2 cellular contexts compared by ENCODE assay signal in the genomic region with DNA sequence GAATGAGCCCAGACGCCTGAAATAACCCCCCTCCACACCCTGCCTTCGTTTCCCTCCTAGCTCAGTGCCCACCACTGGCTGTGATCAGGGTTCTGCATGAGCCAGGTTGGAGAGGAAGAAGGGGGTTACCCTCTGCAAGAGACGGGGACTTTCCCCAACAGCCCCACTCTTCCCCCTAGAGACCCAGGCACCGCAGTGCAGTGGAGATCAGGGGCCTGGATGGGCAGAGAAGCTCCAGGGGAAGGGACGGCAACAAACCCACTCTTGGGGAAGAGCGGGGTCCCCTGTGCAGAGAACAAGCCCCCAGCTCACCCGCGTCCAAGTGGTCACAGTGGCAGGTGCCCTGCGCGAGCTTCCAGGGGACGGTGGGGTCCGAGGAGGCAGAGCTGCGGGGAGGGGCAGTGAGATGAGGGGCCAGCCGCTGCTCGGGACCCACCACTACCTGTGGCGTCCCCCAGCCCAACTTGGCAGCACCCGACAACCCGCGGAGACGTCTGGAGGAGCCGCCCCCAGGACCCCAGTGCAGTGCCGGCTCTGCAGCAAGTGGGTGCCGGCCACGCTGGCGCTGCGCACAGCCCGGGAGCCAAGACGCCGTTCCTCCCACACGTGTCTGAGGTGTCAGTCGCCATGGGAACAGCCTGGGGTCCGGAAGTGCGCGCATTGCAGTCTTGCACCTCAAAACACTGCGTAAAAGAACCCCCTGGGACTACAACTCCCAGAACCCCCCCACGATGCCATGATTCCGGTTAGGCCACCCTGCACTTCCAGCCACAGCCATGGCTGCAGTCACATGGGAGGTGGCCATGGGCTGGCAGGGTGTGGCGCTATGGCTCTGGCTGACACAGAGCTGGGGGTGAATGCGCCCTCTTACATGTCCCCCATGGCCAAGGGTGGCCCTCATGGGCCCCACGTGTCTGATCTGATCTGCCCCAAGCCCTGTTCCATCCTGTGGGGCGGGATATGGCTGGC.
TF ChIP-seq lines count a peak whose summit lies in the region.

No MANE protein-coding gene starts in this region.

TF ChIP-seq in A549, 52 proteins besides CTCF, POLR2A, EP300 and RAD21 (continued from another document):
- TF ChIP-seq, protein P1, sequence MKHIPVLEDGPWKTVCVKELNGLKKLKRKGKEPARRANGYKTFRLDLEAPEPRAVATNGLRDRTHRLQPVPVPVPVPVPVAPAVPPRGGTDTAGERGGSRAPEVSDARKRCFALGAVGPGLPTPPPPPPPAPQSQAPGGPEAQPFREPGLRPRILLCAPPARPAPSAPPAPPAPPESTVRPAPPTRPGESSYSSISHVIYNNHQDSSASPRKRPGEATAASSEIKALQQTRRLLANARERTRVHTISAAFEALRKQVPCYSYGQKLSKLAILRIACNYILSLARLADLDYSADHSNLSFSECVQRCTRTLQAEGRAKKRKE (CRISPR knock-in tag; IDR thresholded peaks at IDR 0.05; ENCODE audit: low read depth) = no peak
- TF ChIP-seq CBX8 (IDR thresholded peaks at IDR 0.05) (no peak), RARB (CRISPR knock-in tag; IDR thresholded peaks at IDR 0.05) (no peak), NFE2L2 (conservative IDR thresholded peaks at IDR 0.05; ENCODE audit: low read length) (no peak), HOXA7 (CRISPR knock-in tag; IDR thresholded peaks at IDR 0.05) (no peak), PBX3 (IDR thresholded peaks at IDR 0.05) (no peak), HMGXB4 (CRISPR knock-in tag; IDR thresholded peaks at IDR 0.05; ENCODE audit: borderline replicate concordance) (no peak), KDM5A (IDR thresholded peaks at IDR 0.05) (no peak), FOSL2 (IDR thresholded peaks at IDR 0.05) (no peak), FOSL2 (CRISPR knock-in tag; IDR thresholded peaks at IDR 0.05) (no peak), SMC3 (IDR thresholded peaks at IDR 0.05) (no peak)
- TF ChIP-seq, protein P2, sequence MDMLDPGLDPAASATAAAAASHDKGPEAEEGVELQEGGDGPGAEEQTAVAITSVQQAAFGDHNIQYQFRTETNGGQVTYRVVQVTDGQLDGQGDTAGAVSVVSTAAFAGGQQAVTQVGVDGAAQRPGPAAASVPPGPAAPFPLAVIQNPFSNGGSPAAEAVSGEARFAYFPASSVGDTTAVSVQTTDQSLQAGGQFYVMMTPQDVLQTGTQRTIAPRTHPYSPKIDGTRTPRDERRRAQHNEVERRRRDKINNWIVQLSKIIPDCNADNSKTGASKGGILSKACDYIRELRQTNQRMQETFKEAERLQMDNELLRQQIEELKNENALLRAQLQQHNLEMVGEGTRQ (IDR thresholded peaks at IDR 0.05) = no peak

TF ChIP-seq in GM23338, 12 proteins besides CTCF, POLR2A, EP300 and RAD21 (continued from another document):
- TF ChIP-seq ZNF462 (CRISPR knock-in tag; IDR thresholded peaks at IDR 0.05) (no peak), ZNF114 (CRISPR knock-in tag; IDR thresholded peaks at IDR 0.05) (no peak), ZNF331 (CRISPR knock-in tag; IDR thresholded peaks at IDR 0.05; ENCODE audit: low read depth) (no peak), EZH2phosphoT487 (IDR thresholded peaks at IDR 0.05; ENCODE audit: unreplicated experiment) (no peak), STAT1 (IDR thresholded peaks at IDR 0.05; ENCODE audit: unreplicated experiment) (no peak), NANOG (IDR thresholded peaks at IDR 0.05; ENCODE audit: borderline replicate concordance) (no peak), EZH2 (IDR thresholded peaks at IDR 0.05; ENCODE audit: low read depth, unreplicated experiment) (no peak), CREB1 (CRISPR knock-in tag; IDR thresholded peaks at IDR 0.05; ENCODE audit: low read depth) (no peak)
- TF ChIP-seq, protein P3, sequence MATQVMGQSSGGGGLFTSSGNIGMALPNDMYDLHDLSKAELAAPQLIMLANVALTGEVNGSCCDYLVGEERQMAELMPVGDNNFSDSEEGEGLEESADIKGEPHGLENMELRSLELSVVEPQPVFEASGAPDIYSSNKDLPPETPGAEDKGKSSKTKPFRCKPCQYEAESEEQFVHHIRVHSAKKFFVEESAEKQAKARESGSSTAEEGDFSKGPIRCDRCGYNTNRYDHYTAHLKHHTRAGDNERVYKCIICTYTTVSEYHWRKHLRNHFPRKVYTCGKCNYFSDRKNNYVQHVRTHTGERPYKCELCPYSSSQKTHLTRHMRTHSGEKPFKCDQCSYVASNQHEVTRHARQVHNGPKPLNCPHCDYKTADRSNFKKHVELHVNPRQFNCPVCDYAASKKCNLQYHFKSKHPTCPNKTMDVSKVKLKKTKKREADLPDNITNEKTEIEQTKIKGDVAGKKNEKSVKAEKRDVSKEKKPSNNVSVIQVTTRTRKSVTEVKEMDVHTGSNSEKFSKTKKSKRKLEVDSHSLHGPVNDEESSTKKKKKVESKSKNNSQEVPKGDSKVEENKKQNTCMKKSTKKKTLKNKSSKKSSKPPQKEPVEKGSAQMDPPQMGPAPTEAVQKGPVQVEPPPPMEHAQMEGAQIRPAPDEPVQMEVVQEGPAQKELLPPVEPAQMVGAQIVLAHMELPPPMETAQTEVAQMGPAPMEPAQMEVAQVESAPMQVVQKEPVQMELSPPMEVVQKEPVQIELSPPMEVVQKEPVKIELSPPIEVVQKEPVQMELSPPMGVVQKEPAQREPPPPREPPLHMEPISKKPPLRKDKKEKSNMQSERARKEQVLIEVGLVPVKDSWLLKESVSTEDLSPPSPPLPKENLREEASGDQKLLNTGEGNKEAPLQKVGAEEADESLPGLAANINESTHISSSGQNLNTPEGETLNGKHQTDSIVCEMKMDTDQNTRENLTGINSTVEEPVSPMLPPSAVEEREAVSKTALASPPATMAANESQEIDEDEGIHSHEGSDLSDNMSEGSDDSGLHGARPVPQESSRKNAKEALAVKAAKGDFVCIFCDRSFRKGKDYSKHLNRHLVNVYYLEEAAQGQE (IDR thresholded peaks at IDR 0.05; ENCODE audit: unreplicated experiment) = no peak
